10 cellular contexts compared by ENCODE assay signal in genomic region chr16:2024026-2024425, GRCh38. TPM values are rescaled to one million over a fixed set of nuclear protein-coding genes. Genes with fewer than 3 reads are reported as not detected.
A peak's percentile ranks its signal among the peaks of the same experiment; 100 is the strongest.
DNase-seq lines count a peak whose midpoint lies in the region; ATAC-seq, FAIRE-seq and TF ChIP-seq lines count a peak whose summit lies in the region.
"Had no signal": no experiment of that assay in that cellular context is flagged by ENCODE, and none has a peak within 500 bp of the region (broad histone marks: within the 10 kb centered on the region; RNA-seq: fewer than 3 reads in every experiment).

No MANE protein-coding gene starts in this region.

- H3K9ac ChIP-seq in astrocyte (ENCODE audit: low read length), result no peak overlapping the region

- H3K4me2 ChIP-seq in astrocyte (ENCODE audit: low read length), result peak overlapping the region; percentile 94

- peaks cover 43% of the 10 kb centered on the region for H3K27me3 Mint-ChIP-seq in activated CD8-positive, alpha-beta memory T cell treated with anti-CD3 and anti-CD28 coated beads, Interleukin-2, amount 10 ng/mL, durations not matched to agents 7 days and 5 days
- H3K27me3 Mint-ChIP-seq in astrocyte (ENCODE audit: low read depth, unreplicated experiment) (peaks cover 12% of the 10 kb centered on the region), memory B cell (peaks cover 20% of the 10 kb centered on the region)

- H3K9me3 ChIP-seq in astrocyte (ENCODE audit: insufficient read depth, low read depth, low read length) (no peaks in the 10 kb centered on the region), suprapubic skin (no peaks in the 10 kb centered on the region), body of pancreas (no peaks in the 10 kb centered on the region)

- no peak for FAIRE-seq in astrocyte (lab: Jason Lieb, UNC)
- no peak for FAIRE-seq in H54 (lab: Jason Lieb, UNC)

- H3K27ac ChIP-seq in astrocyte (ENCODE audit: low read depth, low read length) (no peak overlapping the region), suprapubic skin (no peak overlapping the region), body of pancreas (no peak overlapping the region)

- H3K36me3 ChIP-seq in astrocyte (ENCODE audit: insufficient read depth, low read length) (no peaks in the 10 kb centered on the region), suprapubic skin (no peaks in the 10 kb centered on the region), body of pancreas (replicated peaks in 1 of 2; ENCODE audit: insufficient read depth in 1 of 2, low read depth in 2 of 2) (no peaks in the 10 kb centered on the region)

- H2AFZ ChIP-seq in astrocyte (ENCODE audit: low read depth, low read length), result no peak overlapping the region

- no peak for ATAC-seq in activated CD8-positive, alpha-beta memory T cell treated with anti-CD3 and anti-CD28 coated beads, Interleukin-2, amount 10 ng/mL, durations not matched to agents 7 days and 5 days
- ATAC-seq in memory B cell (ENCODE audit: low read depth) (no peak), body of pancreas (no peak)

- H3K4me3 Mint-ChIP-seq in activated CD8-positive, alpha-beta memory T cell treated with anti-CD3 and anti-CD28 coated beads, Interleukin-2, amount 10 ng/mL, durations not matched to agents 7 days and 5 days, result no peak overlapping the region
- H3K4me3 Mint-ChIP-seq in astrocyte (ENCODE audit: unreplicated experiment) (no peak overlapping the region), memory B cell (peak overlapping the region; percentile 9)

- peaks cover 17% of the 10 kb centered on the region for H3K4me1 Mint-ChIP-seq in activated CD8-positive, alpha-beta memory T cell treated with anti-CD3 and anti-CD28 coated beads, Interleukin-2, amount 10 ng/mL, durations not matched to agents 7 days and 5 days
- H3K4me1 Mint-ChIP-seq in astrocyte (ENCODE audit: low read depth, unreplicated experiment), result peaks cover 7% of the 10 kb centered on the region
- H3K4me1 Mint-ChIP-seq in memory B cell, result peaks cover 17% of the 10 kb centered on the region

- TF ChIP-seq CTCF in astrocyte (IDR thresholded peaks at IDR 0.05; ENCODE audit: insufficient read depth, low read depth, low read length) (no peak), suprapubic skin (IDR thresholded peaks at IDR 0.05) (no peak), body of pancreas (IDR thresholded peaks at IDR 0.05) (no peak)

- CTCF ChIA-PET in activated CD8-positive, alpha-beta memory T cell treated with anti-CD3 and anti-CD28 coated beads, Interleukin-2, amount 10 ng/mL, durations not matched to agents 7 days and 5 days (lab: Charles Lee), result interaction anchor here (1.2 to 7.6 kb wide), 5 partner anchors 113 to 130 kb away, joined by 5 to 118 read pairs (median 9); partner anchors contain the start of genes RAB26 and TRAF7

- no peak for DNase-seq in activated CD8-positive, alpha-beta memory T cell treated with anti-CD3 and anti-CD28 coated beads, Interleukin-2, amount 10 ng/mL, durations not matched to agents 7 days and 5 days
- no peak for DNase-seq in activated CD8-positive, alpha-beta memory T cell treated with anti-CD3 and anti-CD28 coated beads for 24 hours
- DNase-seq in astrocyte (ENCODE audit: low read depth) (no peak), memory B cell (ENCODE audit: low spot score in 2 of 2) (no peak), suprapubic skin (ENCODE audit: low spot score in 2 of 2) (no peak), H54 (ENCODE audit: insufficient read length, low spot score) (no peak), NCI-H345 treated with DMSO at 0.1 percent for 48 hours (lab: John Stamatoyannopoulos, UW; ENCODE audit: unreplicated experiment) (no peak), body of pancreas (no peak)
- DNase-seq: hippocampal formation; stimulated activated naive CD4-positive, alpha-beta T cell had no signal

- peaks cover 17% of the 10 kb centered on the region for H4K20me1 ChIP-seq in astrocyte (ENCODE audit: insufficient read depth, low read length)

- intact Hi-C loops in body of pancreas (cut with DNase I), result loop anchor here (10.0 kb wide), 1 partner anchor 61 kb away; no protein-coding TSS in a partner anchor

- 88% methylated on average over 13 of the region's 13 CpGs for WGBS in suprapubic skin
- 62 to 85% methylated on average over 11 to 13 of the region's 13 CpGs for WGBS in body of pancreas, 2 donors

- peaks cover 25% of the 10 kb centered on the region for H3K4me1 ChIP-seq in astrocyte (ENCODE audit: insufficient read depth, low read length)
- H3K4me1 ChIP-seq in suprapubic skin, result peaks cover 58% of the 10 kb centered on the region
- H3K4me1 ChIP-seq in body of pancreas, result peaks cover 51% of the 10 kb centered on the region

- TF ChIP-seq POLR2A in suprapubic skin (IDR thresholded peaks at IDR 0.05) (no peak), H54 (IDR thresholded peaks at IDR 0.05; ENCODE audit: low read depth, low read length) (no peak), body of pancreas (IDR thresholded peaks at IDR 0.05) (no peak)

- H3K27me3 ChIP-seq in astrocyte (ENCODE audit: insufficient read depth, low read length), result no peaks in the 10 kb centered on the region
- H3K27me3 ChIP-seq in suprapubic skin, result peaks cover 28% of the 10 kb centered on the region
- H3K27me3 ChIP-seq in body of pancreas, result peaks cover 0 to 7% of the 10 kb centered on the region in 2 donors

- H3K27ac Mint-ChIP-seq in activated CD8-positive, alpha-beta memory T cell treated with anti-CD3 and anti-CD28 coated beads, Interleukin-2, amount 10 ng/mL, durations not matched to agents 7 days and 5 days, result peak overlapping the region; percentile 30
- peak overlapping the region; percentile 69 for H3K27ac Mint-ChIP-seq in astrocyte (ENCODE audit: unreplicated experiment)
- no peak overlapping the region for H3K27ac Mint-ChIP-seq in memory B cell

- no peak for TF ChIP-seq EP300 in suprapubic skin (IDR thresholded peaks at IDR 0.05)

- no peaks in the 10 kb centered on the region for H3K9me3 Mint-ChIP-seq in activated CD8-positive, alpha-beta memory T cell treated with anti-CD3 and anti-CD28 coated beads, Interleukin-2, amount 10 ng/mL, durations not matched to agents 7 days and 5 days (ENCODE audit: low read depth)
- no peaks in the 10 kb centered on the region for H3K9me3 Mint-ChIP-seq in astrocyte (ENCODE audit: unreplicated experiment)
- no peaks in the 10 kb centered on the region for H3K9me3 Mint-ChIP-seq in memory B cell

- H3K79me2 ChIP-seq in astrocyte (ENCODE audit: insufficient read depth, low read length), result peaks cover 18% of the 10 kb centered on the region

- H3K36me3 Mint-ChIP-seq in activated CD8-positive, alpha-beta memory T cell treated with anti-CD3 and anti-CD28 coated beads, Interleukin-2, amount 10 ng/mL, durations not matched to agents 7 days and 5 days, result no peaks in the 10 kb centered on the region
- no peaks in the 10 kb centered on the region for H3K36me3 Mint-ChIP-seq in astrocyte (ENCODE audit: low read depth, unreplicated experiment)
- H3K36me3 Mint-ChIP-seq in memory B cell, result no peaks in the 10 kb centered on the region

- no peak overlapping the region for H3K4me3 ChIP-seq in astrocyte (ENCODE audit: insufficient read depth, low read depth, low read length)
- H3K4me3 ChIP-seq in suprapubic skin, result peak overlapping the region; percentile 30
- no peak overlapping the region for H3K4me3 ChIP-seq in body of pancreas

RNA-seq across cellular contexts. Expression of gene NHERF2, which starts 2.7 kb away (rescaled TPM):
- total RNA-seq in activated CD8-positive, alpha-beta memory T cell treated with anti-CD3 and anti-CD28 coated beads, Interleukin-2, amount 10 ng/mL, durations not matched to agents 7 days and 5 days, result 1 to 10 TPM; 1.3 to 2.2 TPM
- total RNA-seq in astrocyte (92.5 and 106 TPM in 2 replicates), suprapubic skin (10 to 100 TPM; 13.8 to 36.5 (median 21.8) TPM), body of pancreas (10 to 100 TPM; 32.7 to 87.3 TPM)

RNA-seq across cellular contexts. Expression of gene NPW, which starts 4.4 kb away (rescaled TPM):
- 1 to 10 TPM; 1.1 to 6.3 TPM for total RNA-seq in activated CD8-positive, alpha-beta memory T cell treated with anti-CD3 and anti-CD28 coated beads, Interleukin-2, amount 10 ng/mL, durations not matched to agents 7 days and 5 days
- total RNA-seq in astrocyte (2.1 and 2.9 TPM in 2 replicates), suprapubic skin (1 to 10 TPM in 2 of 4 donors, under 1 TPM in 1, not detected in 1; 0.65 to 5.6 (median 3.0) TPM), body of pancreas (not detected)

RNA-seq across cellular contexts. Expression of gene ZNF598, which starts 14.4 kb away (rescaled TPM):
- 10 to 100 TPM; 76.2 to 94.5 TPM for total RNA-seq in activated CD8-positive, alpha-beta memory T cell treated with anti-CD3 and anti-CD28 coated beads, Interleukin-2, amount 10 ng/mL, durations not matched to agents 7 days and 5 days
- total RNA-seq in astrocyte, result 46.0 and 50.0 TPM in 2 replicates
- 100 to 1,000 TPM in 1 of 4 donors, 10 to 100 TPM in 3; 69.4 to 103 (median 84.0) TPM for total RNA-seq in suprapubic skin
- 10 to 100 TPM; 41.0 to 55.4 TPM for total RNA-seq in body of pancreas

RNA-seq across cellular contexts. Expression of gene NTHL1, which starts 23.6 kb away (rescaled TPM):
- total RNA-seq in activated CD8-positive, alpha-beta memory T cell treated with anti-CD3 and anti-CD28 coated beads, Interleukin-2, amount 10 ng/mL, durations not matched to agents 7 days and 5 days, result 10 to 100 TPM; 34.3 to 37.5 TPM
- total RNA-seq in astrocyte (13.2 and 13.7 TPM in 2 replicates), suprapubic skin (10 to 100 TPM; 15.9 to 40.5 (median 20.9) TPM), body of pancreas (10 to 100 TPM; 15.2 to 19.7 TPM)

RNA-seq across cellular contexts. Expression of gene TSC2, which starts 23.8 kb away (rescaled TPM):
- total RNA-seq in activated CD8-positive, alpha-beta memory T cell treated with anti-CD3 and anti-CD28 coated beads, Interleukin-2, amount 10 ng/mL, durations not matched to agents 7 days and 5 days, result 100 to 1,000 TPM; 101 to 115 TPM
- total RNA-seq in astrocyte (89.5 and 94.6 TPM in 2 replicates), suprapubic skin (100 to 1,000 TPM; 103 to 193 (median 143) TPM), body of pancreas (100 to 1,000 TPM in 1 of 2 donors, 10 to 100 TPM in 1; 73.9 to 152 TPM)

Comparison
In these comparisons a context has a peak if more than half of its experiments do, and no peak if none do; other contexts are left out.
1. RNA of gene NHERF2, which starts 2.7 kb away (total RNA-seq): 92.5 to 106 TPM in astrocyte, 32.7 to 87.3 TPM in body of pancreas and 13.8 to 36.5 TPM in suprapubic skin; 1.3 to 2.2 TPM in activated CD8-positive, alpha-beta memory T cell treated with anti-CD3 and anti-CD28 coated beads, Interleukin-2, amount 10 ng/mL, durations not matched to agents 7 days and 5 days; every median in the first group is over 4 times any median in the second.